ENCODE assay signal across 13 cellular contexts in the genomic region with DNA sequence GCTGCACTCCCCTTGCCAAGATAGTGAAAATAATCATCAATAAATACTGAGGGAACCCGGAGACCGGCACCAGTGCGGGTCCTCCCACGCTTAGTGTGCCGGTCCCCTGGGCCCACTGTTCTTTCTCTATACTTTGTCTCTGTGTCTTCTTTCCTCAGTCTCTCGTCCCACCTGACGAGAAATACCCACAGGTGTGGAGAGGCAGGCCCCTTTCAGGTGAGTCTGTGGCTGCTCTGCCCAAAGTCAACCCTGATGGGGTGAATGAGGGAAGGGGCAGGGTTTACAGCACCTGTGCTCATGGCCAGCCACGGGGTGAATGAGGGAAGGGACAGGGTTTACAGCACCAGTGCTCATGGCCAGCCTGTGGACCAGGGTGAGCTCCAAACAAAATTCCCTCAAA. TPM values are rescaled to one million over a fixed set of nuclear protein-coding genes. Genes with fewer than 3 reads are reported as not detected.
A peak's percentile ranks its signal among the peaks of the same experiment; 100 is the strongest.
DNase-seq lines count a peak whose midpoint lies in the region; ATAC-seq and TF ChIP-seq lines count a peak whose summit lies in the region.
"Had no signal": no experiment of that assay in that cellular context is flagged by ENCODE, and none has a peak within 500 bp of the region (broad histone marks: within the 10 kb centered on the region; RNA-seq: fewer than 3 reads in every experiment).

No MANE protein-coding gene starts in this region.

- no TSS peak for BruUV-seq in PC-3 (replicated peaks; lab: Mats Ljungman, UMichigan)

- H3K36me3 ChIP-seq in PC-3 (ENCODE audit: low read depth, low read length), result peaks cover 5% of the 10 kb centered on the region; the same call in 1 of the 2 replicates
- no peaks in the 10 kb centered on the region for H3K36me3 ChIP-seq in GM23338 (ENCODE audit: insufficient read depth)
- H3K36me3 ChIP-seq: uterus had no signal

- H3K9me3 ChIP-seq in PC-3 (ENCODE audit: low read length), result no peaks in the 10 kb centered on the region
- H3K9me3 ChIP-seq: prostate gland, uterus had no signal

- no peak overlapping the region for H3K4me3 ChIP-seq in PC-3 (ENCODE audit: low read length)
- H3K4me3 ChIP-seq in GM23338, result no peak overlapping the region
- H3K4me3 ChIP-seq: prostate gland, uterus had no signal

- H3F3A ChIP-seq in PC-3 (ENCODE audit: low read length, unreplicated experiment), result no peaks in the 10 kb centered on the region
- H3F3A ChIP-seq in GM23338 (replicated peaks; ENCODE audit: low read depth), result peaks cover under 1% of the 10 kb centered on the region

- TF ChIP-seq CTCF in PC-3 (conservative IDR thresholded peaks at IDR 0.05; ENCODE audit: low read depth, low read length) (no peak), GM23338 (conservative IDR thresholded peaks at IDR 0.05; ENCODE audit: low read depth in 2 of 2) (no peak)

- H3K4me1 Mint-ChIP-seq in activated naive CD4-positive, alpha-beta T cell treated with anti-CD3 and anti-CD28 coated beads for 36 hours (ENCODE audit: low read depth), result peaks cover 58% of the 10 kb centered on the region
- H3K4me1 Mint-ChIP-seq in activated CD4-positive, alpha-beta memory T cell treated with anti-CD3 and anti-CD28 coated beads for 36 hours (ENCODE audit: low read depth), result peaks cover 51% of the 10 kb centered on the region
- H3K4me1 Mint-ChIP-seq in effector memory CD8-positive, alpha-beta T cell (ENCODE audit: low read depth in 2 of 2), result peaks cover 38 to 42% of the 10 kb centered on the region in 2 donors
- H3K4me1 Mint-ChIP-seq in stimulated activated effector memory CD8-positive, alpha-beta T cell treated with anti-CD3 and anti-CD28 coated beads, Interleukin-12 subunit alpha, Interleukin-12 subunit beta, amount 100 ng/mL, for 72 hours, result peaks cover 49% of the 10 kb centered on the region
- H3K4me1 Mint-ChIP-seq in GM23338, result peaks cover 4% of the 10 kb centered on the region; the same call in 1 of the 3 replicates

- peak overlapping the region; percentile 26 for H3K4me3 Mint-ChIP-seq in activated naive CD4-positive, alpha-beta T cell treated with anti-CD3 and anti-CD28 coated beads for 36 hours
- H3K4me3 Mint-ChIP-seq in activated CD4-positive, alpha-beta memory T cell treated with anti-CD3 and anti-CD28 coated beads for 36 hours, result peak overlapping the region; percentile 44
- H3K4me3 Mint-ChIP-seq in effector memory CD8-positive, alpha-beta T cell, result no peak overlapping the region
- H3K4me3 Mint-ChIP-seq in stimulated activated effector memory CD8-positive, alpha-beta T cell treated with anti-CD3 and anti-CD28 coated beads, Interleukin-12 subunit alpha, Interleukin-12 subunit beta, amount 100 ng/mL, for 72 hours, result peak overlapping the region; percentile 6
- H3K4me3 Mint-ChIP-seq in GM23338, result no peak overlapping the region

- no peaks in the 10 kb centered on the region for H3K27me3 Mint-ChIP-seq in activated naive CD4-positive, alpha-beta T cell treated with anti-CD3 and anti-CD28 coated beads for 36 hours (ENCODE audit: low read depth)
- no peaks in the 10 kb centered on the region for H3K27me3 Mint-ChIP-seq in activated CD4-positive, alpha-beta memory T cell treated with anti-CD3 and anti-CD28 coated beads for 36 hours
- no peaks in the 10 kb centered on the region for H3K27me3 Mint-ChIP-seq in effector memory CD8-positive, alpha-beta T cell
- peaks cover 15% of the 10 kb centered on the region for H3K27me3 Mint-ChIP-seq in GM23338 (ENCODE audit: insufficient read depth, low read depth, poor library complexity)

- peak overlapping the region; percentile 87 for H3K27ac Mint-ChIP-seq in activated naive CD4-positive, alpha-beta T cell treated with anti-CD3 and anti-CD28 coated beads for 36 hours
- H3K27ac Mint-ChIP-seq in activated CD4-positive, alpha-beta memory T cell treated with anti-CD3 and anti-CD28 coated beads for 36 hours, result peak overlapping the region; percentile 89
- H3K27ac Mint-ChIP-seq in effector memory CD8-positive, alpha-beta T cell, result peak overlapping the region; percentile 47 to 88
- H3K27ac Mint-ChIP-seq in stimulated activated effector memory CD8-positive, alpha-beta T cell treated with anti-CD3 and anti-CD28 coated beads, Interleukin-12 subunit alpha, Interleukin-12 subunit beta, amount 100 ng/mL, for 72 hours, result peak overlapping the region; percentile 75
- H3K27ac Mint-ChIP-seq in GM23338, result no peak overlapping the region

- H4K20me1 ChIP-seq in PC-3 (ENCODE audit: low read length) (no peaks in the 10 kb centered on the region), GM23338 (replicated peaks; ENCODE audit: insufficient read depth) (peaks cover 4% of the 10 kb centered on the region; the same call in 1 of the 2 replicates)

- H3K79me2 ChIP-seq in PC-3 (ENCODE audit: low read length) (peaks cover 22% of the 10 kb centered on the region), GM23338 (replicated peaks; ENCODE audit: insufficient read depth) (peaks cover 13% of the 10 kb centered on the region)

- H3K9me2 ChIP-seq in PC-3 (replicated peaks; ENCODE audit: low read length) (no peaks in the 10 kb centered on the region), GM23338 (ENCODE audit: insufficient read depth) (no peaks in the 10 kb centered on the region)

- H3K27ac ChIP-seq in PC-3 (ENCODE audit: low read length) (no peak overlapping the region), GM23338 (ENCODE audit: low read depth) (no peak overlapping the region)
- H3K27ac ChIP-seq: prostate gland, uterus had no signal

- H3K27me3 ChIP-seq in PC-3 (ENCODE audit: low read length), result no peaks in the 10 kb centered on the region
- H3K27me3 ChIP-seq in GM23338 (ENCODE audit: insufficient read depth), result no peaks in the 10 kb centered on the region
- H3K27me3 ChIP-seq: uterus had no signal

- CTCF ChIA-PET in activated naive CD4-positive, alpha-beta T cell treated with anti-CD3 and anti-CD28 coated beads for 36 hours (lab: Charles Lee), result interaction anchor here (0.9 kb wide), 1 partner anchor 10 kb away, joined by 3 read pairs; no protein-coding TSS in a partner anchor
- CTCF ChIA-PET in activated CD4-positive, alpha-beta memory T cell treated with anti-CD3 and anti-CD28 coated beads for 36 hours (lab: Charles Lee), result no interaction called here
- CTCF ChIA-PET in PC-3 (lab: Charles Lee), result no interaction called here

- POLR2A ChIA-PET in activated CD4-positive, alpha-beta memory T cell treated with anti-CD3 and anti-CD28 coated beads for 36 hours (lab: Charles Lee), result no interaction called here
- POLR2A ChIA-PET in PC-3 (lab: Charles Lee; ENCODE audit: unreplicated experiment), result no interaction called here

- H3K9me3 Mint-ChIP-seq in activated naive CD4-positive, alpha-beta T cell treated with anti-CD3 and anti-CD28 coated beads for 36 hours, result no peaks in the 10 kb centered on the region
- no peaks in the 10 kb centered on the region for H3K9me3 Mint-ChIP-seq in activated CD4-positive, alpha-beta memory T cell treated with anti-CD3 and anti-CD28 coated beads for 36 hours
- no peaks in the 10 kb centered on the region for H3K9me3 Mint-ChIP-seq in effector memory CD8-positive, alpha-beta T cell
- H3K9me3 Mint-ChIP-seq in stimulated activated effector memory CD8-positive, alpha-beta T cell treated with anti-CD3 and anti-CD28 coated beads, Interleukin-12 subunit alpha, Interleukin-12 subunit beta, amount 100 ng/mL, for 72 hours, result no peaks in the 10 kb centered on the region
- H3K9me3 Mint-ChIP-seq in GM23338, result no peaks in the 10 kb centered on the region; the same call in 2 of the 3 replicates

- no peak for ATAC-seq in effector memory CD8-positive, alpha-beta T cell (replicated peaks)
- no peak for ATAC-seq in stimulated activated effector memory CD8-positive, alpha-beta T cell treated with anti-CD3 and anti-CD28 coated beads, Interleukin-12 subunit alpha, Interleukin-12 subunit beta, amount 100 ng/mL, for 72 hours
- ATAC-seq in PC-3 (no peak), GM23338 (no peak)

- peaks cover 8% of the 10 kb centered on the region; the same call in 1 of the 2 replicates for H3K4me1 ChIP-seq in PC-3 (ENCODE audit: insufficient read depth, low read length)
- peaks cover 5% of the 10 kb centered on the region; the same call in 1 of the 2 replicates for H3K4me1 ChIP-seq in GM23338 (ENCODE audit: insufficient read depth)

- peak; percentile 8 for DNase-seq in activated naive CD4-positive, alpha-beta T cell treated with anti-CD3 and anti-CD28 coated beads for 36 hours
- DNase-seq in activated naive CD4-positive, alpha-beta T cell (lab: John Stamatoyannopoulos, UW), result no peak
- DNase-seq in activated CD4-positive, alpha-beta memory T cell treated with anti-CD3 and anti-CD28 coated beads for 36 hours, result no peak
- DNase-seq in effector memory CD8-positive, alpha-beta T cell, result no peak
- no peak for DNase-seq in stimulated activated effector memory CD8-positive, alpha-beta T cell treated with anti-CD3 and anti-CD28 coated beads, Interleukin-12 subunit alpha, Interleukin-12 subunit beta, amount 100 ng/mL, for 72 hours (ENCODE audit: low spot score in 2 of 2)
- DNase-seq in SIG-M5 treated with dmso at 0.1 percent for 504 hours (lab: John Stamatoyannopoulos, UW; ENCODE audit: unreplicated experiment), result no peak
- DNase-seq in PC-3, result no peak
- DNase-seq in GM23338 (ENCODE audit: low spot score), result no peak
- DNase-seq: midbrain, NCI-H1048 had no signal

- peaks cover 18% of the 10 kb centered on the region for H3K36me3 Mint-ChIP-seq in activated naive CD4-positive, alpha-beta T cell treated with anti-CD3 and anti-CD28 coated beads for 36 hours (ENCODE audit: low read depth)
- peaks cover 17% of the 10 kb centered on the region for H3K36me3 Mint-ChIP-seq in activated CD4-positive, alpha-beta memory T cell treated with anti-CD3 and anti-CD28 coated beads for 36 hours
- H3K36me3 Mint-ChIP-seq in effector memory CD8-positive, alpha-beta T cell (ENCODE audit: insufficient read depth), result peaks cover 33% of the 10 kb centered on the region
- peaks cover 63% of the 10 kb centered on the region for H3K36me3 Mint-ChIP-seq in stimulated activated effector memory CD8-positive, alpha-beta T cell treated with anti-CD3 and anti-CD28 coated beads, Interleukin-12 subunit alpha, Interleukin-12 subunit beta, amount 100 ng/mL, for 72 hours
- peaks cover 15% of the 10 kb centered on the region for H3K36me3 Mint-ChIP-seq in GM23338 (ENCODE audit: low read depth)

- intact Hi-C loops in activated naive CD4-positive, alpha-beta T cell treated with anti-CD3 and anti-CD28 coated beads for 36 hours (cut with micrococcal nuclease), result loop anchor here (10.0 kb wide), 1 partner anchor 522 kb away; no protein-coding TSS in a partner anchor
- intact Hi-C loops in activated CD4-positive, alpha-beta memory T cell treated with anti-CD3 and anti-CD28 coated beads for 36 hours (cut with micrococcal nuclease), result no loop called here
- intact Hi-C loops in PC-3 (cut with micrococcal nuclease), result no loop called here

- H3K4me2 ChIP-seq in PC-3 (ENCODE audit: low read length), result no peak overlapping the region
- H3K4me2 ChIP-seq in GM23338, result no peak overlapping the region

- H2AFZ ChIP-seq in PC-3 (ENCODE audit: low read length) (no peak overlapping the region), GM23338 (no peak overlapping the region)

- H3K9ac ChIP-seq in PC-3 (ENCODE audit: low read length), result no peak overlapping the region

RNA-seq across cellular contexts. Expression of a gene that starts 4.7 kb away (rescaled TPM):
- total RNA-seq in activated naive CD4-positive, alpha-beta T cell treated with anti-CD3 and anti-CD28 coated beads for 36 hours, result 10 to 100 TPM; 50.4 to 51.6 TPM
- total RNA-seq in activated CD4-positive, alpha-beta memory T cell treated with anti-CD3 and anti-CD28 coated beads for 36 hours, result 10 to 100 TPM; 51.0 to 53.2 TPM
- total RNA-seq in PC-3 (2014; rRNA removed), result 12.6 and 14.4 TPM in 2 replicates
- 19.5 and 20.5 TPM in 2 replicates for total RNA-seq in GM23338 (2014; rRNA removed; shearing (Covaris generic))
- polyA plus RNA-seq in GM23338 (2016; fragmentation: Nextera tagmentation; extraction: Ambion mirVana), result 15.2 and 22.8 TPM in 2 replicates

RNA-seq across cellular contexts. Expression of a gene that starts 5.0 kb away (rescaled TPM):
- total RNA-seq in activated naive CD4-positive, alpha-beta T cell treated with anti-CD3 and anti-CD28 coated beads for 36 hours, result 10 to 100 TPM; 74.9 to 85.0 TPM
- 100 to 1,000 TPM; 100 to 104 TPM for total RNA-seq in activated CD4-positive, alpha-beta memory T cell treated with anti-CD3 and anti-CD28 coated beads for 36 hours
- total RNA-seq in PC-3 (2014; rRNA removed), result 155 and 180 TPM in 2 replicates
- 65.5 and 81.3 TPM in 2 replicates for total RNA-seq in GM23338 (2014; rRNA removed; shearing (Covaris generic))
- 23.6 and 27.3 TPM in 2 replicates for polyA plus RNA-seq in GM23338 (2016; fragmentation: Nextera tagmentation; extraction: Ambion mirVana)

RNA-seq across cellular contexts. Expression of a gene that starts 9.6 kb away (rescaled TPM):
- total RNA-seq in activated naive CD4-positive, alpha-beta T cell treated with anti-CD3 and anti-CD28 coated beads for 36 hours, result not detected
- not detected for total RNA-seq in activated CD4-positive, alpha-beta memory T cell treated with anti-CD3 and anti-CD28 coated beads for 36 hours
- total RNA-seq in PC-3 (2014; rRNA removed), result not detected in 2 replicates
- total RNA-seq in GM23338 (2014; rRNA removed; shearing (Covaris generic)), result not detected in 2 replicates
- not detected in 2 replicates for polyA plus RNA-seq in GM23338 (2016; fragmentation: Nextera tagmentation; extraction: Ambion mirVana)
- total RNA-seq: aorta, prostate gland, uterus had no signal
- polyA plus RNA-seq: aorta had no signal

RNA-seq across cellular contexts. Expression of a gene that starts 33.7 kb away (rescaled TPM):
- 10 to 100 TPM; 16.1 to 20.1 TPM for total RNA-seq in activated naive CD4-positive, alpha-beta T cell treated with anti-CD3 and anti-CD28 coated beads for 36 hours
- total RNA-seq in activated CD4-positive, alpha-beta memory T cell treated with anti-CD3 and anti-CD28 coated beads for 36 hours, result 10 to 100 TPM; 16.1 to 17.6 TPM
- 13.8 and 23.8 TPM in 2 replicates for total RNA-seq in PC-3 (2014; rRNA removed)
- total RNA-seq in GM23338 (2014; rRNA removed; shearing (Covaris generic)), result 5.2 and 7.0 TPM in 2 replicates
- polyA plus RNA-seq in GM23338 (2016; fragmentation: Nextera tagmentation; extraction: Ambion mirVana), result 8.9 and 11.4 TPM in 2 replicates

RNA-seq across cellular contexts. Expression of a gene that starts 34.3 kb away (rescaled TPM):
- 100 to 1,000 TPM; 206 to 210 TPM for total RNA-seq in activated naive CD4-positive, alpha-beta T cell treated with anti-CD3 and anti-CD28 coated beads for 36 hours
- 100 to 1,000 TPM; 210 to 214 TPM for total RNA-seq in activated CD4-positive, alpha-beta memory T cell treated with anti-CD3 and anti-CD28 coated beads for 36 hours
- 226 and 255 TPM in 2 replicates for total RNA-seq in PC-3 (2014; rRNA removed)
- total RNA-seq in GM23338 (2014; rRNA removed; shearing (Covaris generic)), result 99.9 and 111 TPM in 2 replicates
- polyA plus RNA-seq in GM23338 (2016; fragmentation: Nextera tagmentation; extraction: Ambion mirVana), result 114 and 116 TPM in 2 replicates

Comparison
In these comparisons a context has a peak if more than half of its experiments do, and no peak if none do; other contexts are left out.
1. H3K4me3 Mint-ChIP-seq: peak in activated naive CD4-positive, alpha-beta T cell treated with anti-CD3 and anti-CD28 coated beads for 36 hours (single experiment), activated CD4-positive, alpha-beta memory T cell treated with anti-CD3 and anti-CD28 coated beads for 36 hours (single experiment) and stimulated activated effector memory CD8-positive, alpha-beta T cell treated with anti-CD3 and anti-CD28 coated beads, Interleukin-12 subunit alpha, Interleukin-12 subunit beta, amount 100 ng/mL, for 72 hours (single experiment); none in effector memory CD8-positive, alpha-beta T cell (0 of 2) and GM23338 (single experiment).